In the genomic region with DNA sequence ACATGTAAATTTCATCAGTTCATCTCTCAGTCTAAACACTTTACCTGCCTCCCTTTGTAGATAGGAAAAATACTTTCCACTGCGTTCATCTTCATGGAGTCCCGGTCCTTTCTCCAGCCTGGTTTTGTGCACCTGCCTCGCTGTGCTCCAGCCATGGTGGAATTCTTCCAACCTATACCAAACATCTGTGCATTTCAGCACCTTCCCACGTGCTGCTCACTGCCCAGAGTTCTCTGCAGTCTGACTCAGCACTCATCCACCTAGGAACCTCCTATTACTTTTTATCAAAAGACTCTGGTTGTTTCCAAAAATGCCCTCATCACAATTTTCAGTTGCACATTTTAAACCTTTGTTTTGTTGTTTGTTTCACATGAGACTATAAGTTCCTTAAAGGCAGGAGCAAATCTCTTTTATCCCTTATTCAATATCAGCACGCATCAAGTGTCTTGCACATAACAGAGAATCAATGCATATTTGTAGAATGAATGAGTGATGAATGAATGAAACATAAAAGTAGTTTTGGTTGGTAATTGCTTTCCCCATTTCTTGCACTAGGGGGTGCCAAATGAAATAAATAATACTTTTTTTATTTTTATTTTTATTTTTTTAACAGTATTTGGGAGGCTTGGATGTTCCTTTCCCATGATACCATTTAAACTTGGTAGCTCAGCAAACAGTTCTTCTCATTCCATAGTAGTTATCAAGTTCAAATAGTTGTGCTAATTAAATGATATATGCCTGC, we compare ENCODE assay signal across 1 cellular context.
TF ChIP-seq lines count a peak whose summit lies in the region.

No MANE protein-coding gene starts in this region.

TF ChIP-seq in K562, 482 proteins besides CTCF, POLR2A, EP300 and RAD21:
- TF ChIP-seq CHD1 (IDR thresholded peaks at IDR 0.05; ENCODE audit: low read length) (no peak), HSF4 (CRISPR knock-in tag; IDR thresholded peaks at IDR 0.05; ENCODE audit: borderline replicate concordance) (no peak), TARDBP (IDR thresholded peaks at IDR 0.05) (no peak), MYBL2 (IDR thresholded peaks at IDR 0.05; ENCODE audit: low read depth) (no peak), MYBL2 (CRISPR knock-in tag; IDR thresholded peaks at IDR 0.05; ENCODE audit: borderline replicate concordance) (no peak), ZNF24 (IDR thresholded peaks at IDR 0.05) (peak; percentile 94), ARNT (IDR thresholded peaks at IDR 0.05) (no peak), SNRNP70 (optimal IDR thresholded peaks at IDR 0.05; ENCODE audit: low read depth, low read length) (no peak), SMAD1 (IDR thresholded peaks at IDR 0.05; ENCODE audit: low read depth, low read length, partially characterized antibody) (no peak), ZNF644 (tag; IDR thresholded peaks at IDR 0.05; ENCODE audit: low read depth) (no peak)
- TF ChIP-seq, protein P1, sequence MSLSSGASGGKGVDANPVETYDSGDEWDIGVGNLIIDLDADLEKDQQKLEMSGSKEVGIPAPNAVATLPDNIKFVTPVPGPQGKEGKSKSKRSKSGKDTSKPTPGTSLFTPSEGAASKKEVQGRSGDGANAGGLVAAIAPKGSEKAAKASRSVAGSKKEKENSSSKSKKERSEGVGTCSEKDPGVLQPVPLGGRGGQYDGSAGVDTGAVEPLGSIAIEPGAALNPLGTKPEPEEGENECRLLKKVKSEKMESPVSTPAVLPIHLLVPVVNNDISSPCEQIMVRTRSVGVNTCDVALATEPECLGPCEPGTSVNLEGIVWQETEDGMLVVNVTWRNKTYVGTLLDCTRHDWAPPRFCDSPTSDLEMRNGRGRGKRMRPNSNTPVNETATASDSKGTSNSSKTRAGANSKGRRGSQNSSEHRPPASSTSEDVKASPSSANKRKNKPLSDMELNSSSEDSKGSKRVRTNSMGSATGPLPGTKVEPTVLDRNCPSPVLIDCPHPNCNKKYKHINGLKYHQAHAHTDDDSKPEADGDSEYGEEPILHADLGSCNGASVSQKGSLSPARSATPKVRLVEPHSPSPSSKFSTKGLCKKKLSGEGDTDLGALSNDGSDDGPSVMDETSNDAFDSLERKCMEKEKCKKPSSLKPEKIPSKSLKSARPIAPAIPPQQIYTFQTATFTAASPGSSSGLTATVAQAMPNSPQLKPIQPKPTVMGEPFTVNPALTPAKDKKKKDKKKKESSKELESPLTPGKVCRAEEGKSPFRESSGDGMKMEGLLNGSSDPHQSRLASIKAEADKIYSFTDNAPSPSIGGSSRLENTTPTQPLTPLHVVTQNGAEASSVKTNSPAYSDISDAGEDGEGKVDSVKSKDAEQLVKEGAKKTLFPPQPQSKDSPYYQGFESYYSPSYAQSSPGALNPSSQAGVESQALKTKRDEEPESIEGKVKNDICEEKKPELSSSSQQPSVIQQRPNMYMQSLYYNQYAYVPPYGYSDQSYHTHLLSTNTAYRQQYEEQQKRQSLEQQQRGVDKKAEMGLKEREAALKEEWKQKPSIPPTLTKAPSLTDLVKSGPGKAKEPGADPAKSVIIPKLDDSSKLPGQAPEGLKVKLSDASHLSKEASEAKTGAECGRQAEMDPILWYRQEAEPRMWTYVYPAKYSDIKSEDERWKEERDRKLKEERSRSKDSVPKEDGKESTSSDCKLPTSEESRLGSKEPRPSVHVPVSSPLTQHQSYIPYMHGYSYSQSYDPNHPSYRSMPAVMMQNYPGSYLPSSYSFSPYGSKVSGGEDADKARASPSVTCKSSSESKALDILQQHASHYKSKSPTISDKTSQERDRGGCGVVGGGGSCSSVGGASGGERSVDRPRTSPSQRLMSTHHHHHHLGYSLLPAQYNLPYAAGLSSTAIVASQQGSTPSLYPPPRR (CRISPR knock-in tag; IDR thresholded peaks at IDR 0.05; ENCODE audit: borderline replicate concordance) = no peak
- TF ChIP-seq, protein P2, sequence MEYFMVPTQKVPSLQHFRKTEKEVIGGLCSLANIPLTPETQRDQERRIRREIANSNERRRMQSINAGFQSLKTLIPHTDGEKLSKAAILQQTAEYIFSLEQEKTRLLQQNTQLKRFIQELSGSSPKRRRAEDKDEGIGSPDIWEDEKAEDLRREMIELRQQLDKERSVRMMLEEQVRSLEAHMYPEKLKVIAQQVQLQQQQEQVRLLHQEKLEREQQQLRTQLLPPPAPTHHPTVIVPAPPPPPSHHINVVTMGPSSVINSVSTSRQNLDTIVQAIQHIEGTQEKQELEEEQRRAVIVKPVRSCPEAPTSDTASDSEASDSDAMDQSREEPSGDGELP (CRISPR knock-in tag; IDR thresholded peaks at IDR 0.05; ENCODE audit: borderline replicate concordance) = no peak
- TF ChIP-seq, protein P3, sequence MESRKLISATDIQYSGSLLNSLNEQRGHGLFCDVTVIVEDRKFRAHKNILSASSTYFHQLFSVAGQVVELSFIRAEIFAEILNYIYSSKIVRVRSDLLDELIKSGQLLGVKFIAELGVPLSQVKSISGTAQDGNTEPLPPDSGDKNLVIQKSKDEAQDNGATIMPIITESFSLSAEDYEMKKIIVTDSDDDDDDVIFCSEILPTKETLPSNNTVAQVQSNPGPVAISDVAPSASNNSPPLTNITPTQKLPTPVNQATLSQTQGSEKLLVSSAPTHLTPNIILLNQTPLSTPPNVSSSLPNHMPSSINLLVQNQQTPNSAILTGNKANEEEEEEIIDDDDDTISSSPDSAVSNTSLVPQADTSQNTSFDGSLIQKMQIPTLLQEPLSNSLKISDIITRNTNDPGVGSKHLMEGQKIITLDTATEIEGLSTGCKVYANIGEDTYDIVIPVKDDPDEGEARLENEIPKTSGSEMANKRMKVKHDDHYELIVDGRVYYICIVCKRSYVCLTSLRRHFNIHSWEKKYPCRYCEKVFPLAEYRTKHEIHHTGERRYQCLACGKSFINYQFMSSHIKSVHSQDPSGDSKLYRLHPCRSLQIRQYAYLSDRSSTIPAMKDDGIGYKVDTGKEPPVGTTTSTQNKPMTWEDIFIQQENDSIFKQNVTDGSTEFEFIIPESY (CRISPR knock-in tag; IDR thresholded peaks at IDR 0.05) = no peak
- TF ChIP-seq, protein P4, sequence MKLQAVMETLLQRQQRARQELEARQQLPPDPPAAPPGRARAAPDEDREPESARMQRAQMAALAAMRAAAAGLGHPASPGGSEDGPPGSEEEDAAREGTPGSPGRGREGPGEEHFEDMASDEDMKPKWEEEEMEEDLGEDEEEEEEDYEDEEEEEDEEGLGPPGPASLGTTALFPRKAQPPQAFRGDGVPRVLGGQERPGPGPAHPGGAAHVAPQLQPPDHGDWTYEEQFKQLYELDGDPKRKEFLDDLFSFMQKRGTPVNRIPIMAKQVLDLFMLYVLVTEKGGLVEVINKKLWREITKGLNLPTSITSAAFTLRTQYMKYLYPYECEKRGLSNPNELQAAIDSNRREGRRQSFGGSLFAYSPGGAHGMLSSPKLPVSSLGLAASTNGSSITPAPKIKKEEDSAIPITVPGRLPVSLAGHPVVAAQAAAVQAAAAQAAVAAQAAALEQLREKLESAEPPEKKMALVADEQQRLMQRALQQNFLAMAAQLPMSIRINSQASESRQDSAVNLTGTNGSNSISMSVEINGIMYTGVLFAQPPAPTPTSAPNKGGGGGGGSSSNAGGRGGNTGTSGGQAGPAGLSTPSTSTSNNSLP (IDR thresholded peaks at IDR 0.05; ENCODE audit: borderline replicate concordance, low read depth, low read length) = no peak
- TF ChIP-seq, protein P5, sequence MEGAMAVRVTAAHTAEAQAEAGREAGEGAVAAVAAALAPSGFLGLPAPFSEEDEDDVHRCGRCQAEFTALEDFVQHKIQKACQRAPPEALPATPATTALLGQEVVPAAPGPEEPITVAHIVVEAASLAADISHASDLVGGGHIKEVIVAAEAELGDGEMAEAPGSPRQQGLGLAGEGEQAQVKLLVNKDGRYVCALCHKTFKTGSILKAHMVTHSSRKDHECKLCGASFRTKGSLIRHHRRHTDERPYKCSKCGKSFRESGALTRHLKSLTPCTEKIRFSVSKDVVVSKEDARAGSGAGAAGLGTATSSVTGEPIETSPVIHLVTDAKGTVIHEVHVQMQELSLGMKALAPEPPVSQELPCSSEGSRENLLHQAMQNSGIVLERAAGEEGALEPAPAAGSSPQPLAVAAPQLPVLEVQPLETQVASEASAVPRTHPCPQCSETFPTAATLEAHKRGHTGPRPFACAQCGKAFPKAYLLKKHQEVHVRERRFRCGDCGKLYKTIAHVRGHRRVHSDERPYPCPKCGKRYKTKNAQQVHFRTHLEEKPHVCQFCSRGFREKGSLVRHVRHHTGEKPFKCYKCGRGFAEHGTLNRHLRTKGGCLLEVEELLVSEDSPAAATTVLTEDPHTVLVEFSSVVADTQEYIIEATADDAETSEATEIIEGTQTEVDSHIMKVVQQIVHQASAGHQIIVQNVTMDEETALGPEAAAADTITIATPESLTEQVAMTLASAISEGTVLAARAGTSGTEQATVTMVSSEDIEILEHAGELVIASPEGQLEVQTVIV (CRISPR knock-in tag; IDR thresholded peaks at IDR 0.05; ENCODE audit: borderline replicate concordance) = no peak
- TF ChIP-seq, protein P6, sequence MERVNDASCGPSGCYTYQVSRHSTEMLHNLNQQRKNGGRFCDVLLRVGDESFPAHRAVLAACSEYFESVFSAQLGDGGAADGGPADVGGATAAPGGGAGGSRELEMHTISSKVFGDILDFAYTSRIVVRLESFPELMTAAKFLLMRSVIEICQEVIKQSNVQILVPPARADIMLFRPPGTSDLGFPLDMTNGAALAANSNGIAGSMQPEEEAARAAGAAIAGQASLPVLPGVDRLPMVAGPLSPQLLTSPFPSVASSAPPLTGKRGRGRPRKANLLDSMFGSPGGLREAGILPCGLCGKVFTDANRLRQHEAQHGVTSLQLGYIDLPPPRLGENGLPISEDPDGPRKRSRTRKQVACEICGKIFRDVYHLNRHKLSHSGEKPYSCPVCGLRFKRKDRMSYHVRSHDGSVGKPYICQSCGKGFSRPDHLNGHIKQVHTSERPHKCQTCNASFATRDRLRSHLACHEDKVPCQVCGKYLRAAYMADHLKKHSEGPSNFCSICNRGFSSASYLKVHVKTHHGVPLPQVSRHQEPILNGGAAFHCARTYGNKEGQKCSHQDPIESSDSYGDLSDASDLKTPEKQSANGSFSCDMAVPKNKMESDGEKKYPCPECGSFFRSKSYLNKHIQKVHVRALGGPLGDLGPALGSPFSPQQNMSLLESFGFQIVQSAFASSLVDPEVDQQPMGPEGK (CRISPR knock-in tag; IDR thresholded peaks at IDR 0.05; ENCODE audit: borderline replicate concordance) = no peak
- TF ChIP-seq, protein P7, sequence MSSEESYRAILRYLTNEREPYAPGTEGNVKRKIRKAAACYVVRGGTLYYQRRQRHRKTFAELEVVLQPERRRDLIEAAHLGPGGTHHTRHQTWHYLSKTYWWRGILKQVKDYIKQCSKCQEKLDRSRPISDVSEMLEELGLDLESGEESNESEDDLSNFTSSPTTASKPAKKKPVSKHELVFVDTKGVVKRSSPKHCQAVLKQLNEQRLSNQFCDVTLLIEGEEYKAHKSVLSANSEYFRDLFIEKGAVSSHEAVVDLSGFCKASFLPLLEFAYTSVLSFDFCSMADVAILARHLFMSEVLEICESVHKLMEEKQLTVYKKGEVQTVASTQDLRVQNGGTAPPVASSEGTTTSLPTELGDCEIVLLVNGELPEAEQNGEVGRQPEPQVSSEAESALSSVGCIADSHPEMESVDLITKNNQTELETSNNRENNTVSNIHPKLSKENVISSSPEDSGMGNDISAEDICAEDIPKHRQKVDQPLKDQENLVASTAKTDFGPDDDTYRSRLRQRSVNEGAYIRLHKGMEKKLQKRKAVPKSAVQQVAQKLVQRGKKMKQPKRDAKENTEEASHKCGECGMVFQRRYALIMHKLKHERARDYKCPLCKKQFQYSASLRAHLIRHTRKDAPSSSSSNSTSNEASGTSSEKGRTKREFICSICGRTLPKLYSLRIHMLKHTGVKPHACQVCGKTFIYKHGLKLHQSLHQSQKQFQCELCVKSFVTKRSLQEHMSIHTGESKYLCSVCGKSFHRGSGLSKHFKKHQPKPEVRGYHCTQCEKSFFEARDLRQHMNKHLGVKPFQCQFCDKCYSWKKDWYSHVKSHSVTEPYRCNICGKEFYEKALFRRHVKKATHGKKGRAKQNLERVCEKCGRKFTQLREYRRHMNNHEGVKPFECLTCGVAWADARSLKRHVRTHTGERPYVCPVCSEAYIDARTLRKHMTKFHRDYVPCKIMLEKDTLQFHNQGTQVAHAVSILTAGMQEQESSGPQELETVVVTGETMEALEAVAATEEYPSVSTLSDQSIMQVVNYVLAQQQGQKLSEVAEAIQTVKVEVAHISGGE (CRISPR knock-in tag; IDR thresholded peaks at IDR 0.05) = peak in 1 of 3 experiments; percentile 61; a peak in 2 of 6 replicates
- TF ChIP-seq, protein P8, sequence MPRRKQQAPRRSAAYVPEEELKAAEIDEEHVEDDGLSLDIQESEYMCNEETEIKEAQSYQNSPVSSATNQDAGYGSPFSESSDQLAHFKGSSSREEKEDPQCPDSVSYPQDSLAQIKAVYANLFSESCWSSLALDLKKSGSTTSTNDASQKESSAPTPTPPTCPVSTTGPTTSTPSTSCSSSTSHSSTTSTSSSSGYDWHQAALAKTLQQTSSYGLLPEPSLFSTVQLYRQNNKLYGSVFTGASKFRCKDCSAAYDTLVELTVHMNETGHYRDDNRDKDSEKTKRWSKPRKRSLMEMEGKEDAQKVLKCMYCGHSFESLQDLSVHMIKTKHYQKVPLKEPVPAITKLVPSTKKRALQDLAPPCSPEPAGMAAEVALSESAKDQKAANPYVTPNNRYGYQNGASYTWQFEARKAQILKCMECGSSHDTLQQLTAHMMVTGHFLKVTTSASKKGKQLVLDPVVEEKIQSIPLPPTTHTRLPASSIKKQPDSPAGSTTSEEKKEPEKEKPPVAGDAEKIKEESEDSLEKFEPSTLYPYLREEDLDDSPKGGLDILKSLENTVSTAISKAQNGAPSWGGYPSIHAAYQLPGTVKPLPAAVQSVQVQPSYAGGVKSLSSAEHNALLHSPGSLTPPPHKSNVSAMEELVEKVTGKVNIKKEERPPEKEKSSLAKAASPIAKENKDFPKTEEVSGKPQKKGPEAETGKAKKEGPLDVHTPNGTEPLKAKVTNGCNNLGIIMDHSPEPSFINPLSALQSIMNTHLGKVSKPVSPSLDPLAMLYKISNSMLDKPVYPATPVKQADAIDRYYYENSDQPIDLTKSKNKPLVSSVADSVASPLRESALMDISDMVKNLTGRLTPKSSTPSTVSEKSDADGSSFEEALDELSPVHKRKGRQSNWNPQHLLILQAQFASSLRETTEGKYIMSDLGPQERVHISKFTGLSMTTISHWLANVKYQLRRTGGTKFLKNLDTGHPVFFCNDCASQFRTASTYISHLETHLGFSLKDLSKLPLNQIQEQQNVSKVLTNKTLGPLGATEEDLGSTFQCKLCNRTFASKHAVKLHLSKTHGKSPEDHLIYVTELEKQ (CRISPR knock-in tag; IDR thresholded peaks at IDR 0.05) = no peak
